In genomic region chr4:97235516-97235915, GRCh38 we compare ENCODE assay signal across 20 cellular contexts.
DNase-seq lines count a peak whose midpoint lies in the region; TF ChIP-seq lines count a peak whose summit lies in the region.
"Had no signal": no experiment of that assay in that cellular context is flagged by ENCODE, and none has a peak within 500 bp of the region (broad histone marks: within the 10 kb centered on the region; RNA-seq: fewer than 3 reads in every experiment).

No MANE protein-coding gene starts in this region.

- CTCF ChIA-PET in A673 (lab: Charles Lee), result no interaction called here

- H3K27ac ChIP-seq in A673 (ENCODE audit: low read depth, low read length, poor library complexity, severe bottlenecking) (no peak overlapping the region), iPS-20b (ENCODE audit: low read length) (no peak overlapping the region)
- H3K27ac ChIP-seq: A549; BLaER1 treated with 17β-estradiol and CSF1 and Interleukin-3, amounts not matched to agents 10 nM and 100 nM; heart right ventricle; parathyroid adenoma; SJCRH30 had no signal

- DNase-seq in A673 (ENCODE audit: low spot score), result peak; percentile 0
- peak; percentile 57 for DNase-seq in astrocyte of the spinal cord (ENCODE audit: low read depth, low spot score)
- no peak for DNase-seq in cerebellar nuclear complex (lab: John Stamatoyannopoulos, UW)
- DNase-seq in NCI-H2171 (lab: John Stamatoyannopoulos, UW), result no peak
- DNase-seq in activated CD4-positive, CD25-positive, alpha-beta regulatory T cell (lab: John Stamatoyannopoulos, UW), result no peak
- no peak for DNase-seq in SIG-M5 (lab: John Stamatoyannopoulos, UW)
- DNase-seq: activated B cell treated with CpG ODN at 0.5 μM for 24 hours; activated CD4-positive, alpha-beta memory T cell treated with anti-CD3 and anti-CD28 coated beads, Interleukin-2, amount 10 ng/mL, durations not matched to agents 7 days and 5 days; activated naive CD4-positive, alpha-beta T cell treated with Interleukin-2 at 50 U/mL for 16 hours; heart right ventricle; HFFc6; mammary epithelial cell; naive thymus-derived CD4-positive, alpha-beta T cell; SJCRH30; T-helper 2 cell had no signal

- TF ChIP-seq EP300 in Ishikawa (IDR thresholded peaks at IDR 0.05; ENCODE audit: borderline replicate concordance), result 0 out of 2 replicates have a peak, but pooled peaks have one; percentile 28

- H3K9me3 ChIP-seq in A673 (ENCODE audit: low read depth, low read length, poor library complexity, severe bottlenecking) (no peaks in the 10 kb centered on the region), iPS-20b (ENCODE audit: insufficient read depth, low read depth, low read length) (no peaks in the 10 kb centered on the region)
- H3K9me3 ChIP-seq: A549; BLaER1 treated with 17β-estradiol and CSF1 and Interleukin-3, amounts not matched to agents 10 nM and 100 nM; SJCRH30 had no signal

- no peak; the same call in 1 of the 2 replicates for TF ChIP-seq RAD21 in Ishikawa (IDR thresholded peaks at IDR 0.05; ENCODE audit: low read depth)

- POLR2A ChIA-PET in A673 (lab: Charles Lee; ENCODE audit: low non-redundant PET), result no interaction called here

- in situ Hi-C loops in astrocyte of the spinal cord (cut with HindIII; ENCODE audit: low sequenced_read_pairs), result no loop called here

- H3K36me3 ChIP-seq in A673 (ENCODE audit: insufficient read depth, low read length, poor library complexity, severe bottlenecking) (no peaks in the 10 kb centered on the region), iPS-20b (ENCODE audit: insufficient read depth, low read depth, low read length) (no peaks in the 10 kb centered on the region)
- H3K36me3 ChIP-seq: BLaER1 treated with 17β-estradiol and CSF1 and Interleukin-3, amounts not matched to agents 10 nM and 100 nM; heart right ventricle had no signal

- H3K4me3 ChIP-seq in A673 (ENCODE audit: low read depth, low read length, poor library complexity, severe bottlenecking), result no peak overlapping the region
- H3K4me3 ChIP-seq in astrocyte of the spinal cord (ENCODE audit: low read depth, low read length), result no peak overlapping the region
- H3K4me3 ChIP-seq in iPS-20b (ENCODE audit: low read length), result no peak overlapping the region
- H3K4me3 ChIP-seq: A549; BLaER1 treated with 17β-estradiol and CSF1 and Interleukin-3, amounts not matched to agents 10 nM and 100 nM; heart right ventricle; SJCRH30 had no signal

- no peaks in the 10 kb centered on the region for H3K27me3 ChIP-seq in A673 (replicated peaks; ENCODE audit: insufficient read depth, low read depth, low read length, poor library complexity)
- no peaks in the 10 kb centered on the region for H3K27me3 ChIP-seq in iPS-20b (ENCODE audit: insufficient read depth, low read length)
- H3K27me3 ChIP-seq: BLaER1 treated with 17β-estradiol and CSF1 and Interleukin-3, amounts not matched to agents 10 nM and 100 nM; heart right ventricle; SJCRH30 had no signal

- intact Hi-C loops in A673 (cut with micrococcal nuclease; ENCODE audit: unreplicated experiment), result no loop called here

- H3K4me1 ChIP-seq in A673 (ENCODE audit: insufficient read depth, low read length, poor library complexity, severe bottlenecking) (no peaks in the 10 kb centered on the region), iPS-20b (ENCODE audit: insufficient read depth, low read length) (peaks cover 8% of the 10 kb centered on the region)
- H3K4me1 ChIP-seq: A549, heart right ventricle, parathyroid adenoma, SJCRH30 had no signal

- peak overlapping the region; percentile 32; the same call in 1 of the 2 replicates for H3K9ac ChIP-seq in iPS-20b (ENCODE audit: low read depth, low read length)
- H3K9ac ChIP-seq: BLaER1 treated with 17β-estradiol and CSF1 and Interleukin-3, amounts not matched to agents 10 nM and 100 nM; parathyroid adenoma had no signal

- BruUV-seq in A673 (replicated peaks; lab: Mats Ljungman, UMichigan), result no TSS peak

- TF ChIP-seq CTCF in A673 (conservative IDR thresholded peaks at IDR 0.05; ENCODE audit: low read depth, low read length), result no peak
- TF ChIP-seq CTCF in astrocyte of the spinal cord (IDR thresholded peaks at IDR 0.05; ENCODE audit: low read depth, low read length), result no peak

TF ChIP-seq in Ishikawa, 13 proteins besides CTCF, POLR2A, EP300 and RAD21:
- peak; percentile 57; the same call in 1 of the 2 replicates for TF ChIP-seq TCF12 (IDR thresholded peaks at IDR 0.05; ENCODE audit: low read depth)
- peak; percentile 50 for TF ChIP-seq TEAD4 (IDR thresholded peaks at IDR 0.05)
- no peak for TF ChIP-seq YY1 (IDR thresholded peaks at IDR 0.05; ENCODE audit: low read depth)
- no peak for TF ChIP-seq EGR1 (IDR thresholded peaks at IDR 0.05)
- no peak for TF ChIP-seq FOXM1 (IDR thresholded peaks at IDR 0.05; ENCODE audit: borderline replicate concordance, low read depth)
- TF ChIP-seq CEBPB (IDR thresholded peaks at IDR 0.05), result 0 out of 2 replicates have a peak, but pooled peaks have one; percentile 17
- TF ChIP-seq ZBTB7A (IDR thresholded peaks at IDR 0.05; ENCODE audit: low read depth), result no peak
- no peak for TF ChIP-seq CREB1 (IDR thresholded peaks at IDR 0.05; ENCODE audit: low read depth)
- TF ChIP-seq USF1 (IDR thresholded peaks at IDR 0.05), result no peak
- no peak for TF ChIP-seq TAF1 (IDR thresholded peaks at IDR 0.05; ENCODE audit: low read depth)
- TF ChIP-seq NFIC (IDR thresholded peaks at IDR 0.05), result no peak
- no peak for TF ChIP-seq MAX (IDR thresholded peaks at IDR 0.05)
- no peak for TF ChIP-seq REST (IDR thresholded peaks at IDR 0.05; ENCODE audit: low read depth)

Comparison
In these comparisons a context has a peak if more than half of its experiments do, and no peak if none do; other contexts are left out.
1. DNase-seq: peak in A673 (single experiment) and astrocyte of the spinal cord (single experiment); none in cerebellar nuclear complex (0 of 2), NCI-H2171 (single experiment), activated CD4-positive, CD25-positive, alpha-beta regulatory T cell (0 of 4) and SIG-M5 (single experiment).